In the genomic region with DNA sequence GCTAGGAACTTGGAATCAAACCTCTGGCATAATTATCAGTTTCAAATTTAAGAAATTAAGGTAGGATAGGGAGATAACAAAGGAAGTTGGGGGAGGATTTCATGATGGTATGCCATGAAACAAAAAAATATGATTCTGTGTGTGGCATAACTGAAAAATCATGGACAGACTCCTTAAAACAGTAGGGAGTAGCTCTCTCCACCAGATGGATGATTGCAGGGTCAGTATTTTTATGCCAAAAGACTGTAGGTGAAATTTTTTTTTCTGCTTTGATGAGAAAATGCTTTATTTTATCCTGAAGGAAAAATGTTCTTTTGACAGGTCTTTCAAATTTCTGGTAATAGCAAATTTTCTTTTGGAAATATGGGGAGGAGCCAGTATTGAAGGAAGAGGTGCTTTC, we compare ENCODE assay signal across 5 cellular contexts.
"Had no signal": no experiment of that assay in that cellular context is flagged by ENCODE, and none has a peak within 500 bp of the region (broad histone marks: within the 10 kb centered on the region; RNA-seq: fewer than 3 reads in every experiment).

No MANE protein-coding gene starts in this region.

- H3K9me3 Mint-ChIP-seq: HFFc6, IgD-negative memory B cell had no signal

- H3K27ac Mint-ChIP-seq: HFFc6, IgD-negative memory B cell had no signal

- H3K27me3 Mint-ChIP-seq: IgD-negative memory B cell had no signal

- H3K4me3 Mint-ChIP-seq: HFFc6, IgD-negative memory B cell had no signal

- DNase-seq: GM23248, GOT3, H7, HFFc6 had no signal
